ENCODE assay signal across 12 cellular contexts in the genomic region with DNA sequence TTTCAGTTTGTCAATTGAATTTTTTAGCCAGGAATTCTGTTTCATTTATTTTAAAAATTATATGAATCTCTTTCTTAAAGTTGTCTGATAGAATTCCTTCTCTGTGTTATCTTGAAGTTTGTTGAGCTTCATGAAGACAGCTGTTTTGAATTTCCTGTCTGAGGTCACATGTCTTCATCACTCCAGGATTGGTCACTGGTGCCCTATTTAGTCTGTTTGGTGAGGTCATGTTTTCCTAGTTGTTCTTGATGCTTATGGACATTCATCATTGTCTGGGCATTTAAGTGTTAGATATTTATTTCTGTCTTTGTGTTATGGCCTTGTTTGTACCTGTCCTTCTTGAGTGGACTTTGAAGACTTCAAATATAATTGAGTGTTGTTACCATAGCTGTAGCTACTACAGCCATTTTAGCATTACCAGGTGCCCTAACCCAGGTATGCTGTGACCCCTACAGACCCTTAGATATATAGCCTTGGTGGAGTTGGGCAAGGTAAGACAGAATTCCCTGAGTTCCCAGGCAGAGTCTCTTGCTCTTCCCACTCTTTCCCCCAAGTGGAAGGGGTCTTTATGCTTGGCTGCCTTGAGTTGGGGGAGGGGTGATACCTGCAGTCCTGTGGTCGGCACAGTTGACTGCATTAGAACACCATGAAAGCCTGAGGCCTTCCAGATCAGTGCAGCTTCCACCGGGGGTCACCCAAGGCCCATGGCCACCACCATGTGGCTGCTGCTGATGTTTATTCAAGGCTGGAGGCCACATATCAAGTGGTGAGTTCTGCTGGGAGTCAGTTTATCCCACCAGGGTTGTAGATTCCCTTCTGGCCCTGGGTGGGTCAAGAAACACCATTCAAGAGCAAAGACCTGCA.
DNase-seq lines count a peak whose midpoint lies in the region; ATAC-seq and TF ChIP-seq lines count a peak whose summit lies in the region.
"Had no signal": no experiment of that assay in that cellular context is flagged by ENCODE, and none has a peak within 500 bp of the region (broad histone marks: within the 10 kb centered on the region; RNA-seq: fewer than 3 reads in every experiment).

No MANE protein-coding gene starts in this region.

- no peak overlapping the region for H3K4me3 Mint-ChIP-seq in chondrocyte (ENCODE audit: unreplicated experiment)
- no peak overlapping the region for H3K4me3 Mint-ChIP-seq in effector memory CD8-positive, alpha-beta T cell
- H3K4me3 Mint-ChIP-seq: activated CD4-positive, alpha-beta memory T cell treated with anti-CD3 and anti-CD28 coated beads, Interleukin-2, amount 10 ng/mL, durations not matched to agents 7 days and 5 days; stimulated activated naive B cell treated with anti-CD40 and anti-IgM and Interleukin-4, amounts not matched to agents 10 μg/mL and 1 μg/mL and 100 μg/mL, for 72 hours had no signal

- H3K27me3 Mint-ChIP-seq in chondrocyte (ENCODE audit: low read depth): no peaks in the 10 kb centered on the region
- H3K27me3 Mint-ChIP-seq in effector memory CD8-positive, alpha-beta T cell: no peaks in the 10 kb centered on the region
- H3K27me3 Mint-ChIP-seq: activated CD4-positive, alpha-beta memory T cell treated with anti-CD3 and anti-CD28 coated beads, Interleukin-2, amount 10 ng/mL, durations not matched to agents 7 days and 5 days; stimulated activated naive B cell treated with anti-CD40 and anti-IgM and Interleukin-4, amounts not matched to agents 10 μg/mL and 1 μg/mL and 100 μg/mL, for 72 hours had no signal

- DNase-seq in EH (ENCODE audit: low read depth): peak; percentile 70
- peak; percentile 41 for DNase-seq in M059J (ENCODE audit: low read depth)
- DNase-seq in chondrocyte (ENCODE audit: low spot score): no peak
- peak; percentile 26 to 63 for DNase-seq in lung microvascular endothelial cell (ENCODE audit: low read depth in 2 of 2)
- no peak for DNase-seq in effector memory CD8-positive, alpha-beta T cell
- DNase-seq: activated CD4-positive, alpha-beta memory T cell treated with anti-CD3 and anti-CD28 coated beads, Interleukin-2, amount 10 ng/mL, durations not matched to agents 7 days and 5 days; NCI-H187 treated with DMSO at 0.1 percent for 48 hours; stimulated activated CD4-positive, alpha-beta T cell treated with anti-CD3 and anti-CD28 coated beads, Interleukin-15, amount 100 ng/mL, for 24 hours; stimulated activated naive B cell treated with anti-CD40 and anti-IgM and Interleukin-4, amounts not matched to agents 10 μg/mL and 1 μg/mL and 100 μg/mL, for 72 hours had no signal

- H3K27ac Mint-ChIP-seq in chondrocyte (ENCODE audit: unreplicated experiment): no peak overlapping the region
- H3K27ac Mint-ChIP-seq in effector memory CD8-positive, alpha-beta T cell: no peak overlapping the region
- H3K27ac Mint-ChIP-seq: activated CD4-positive, alpha-beta memory T cell treated with anti-CD3 and anti-CD28 coated beads, Interleukin-2, amount 10 ng/mL, durations not matched to agents 7 days and 5 days; stimulated activated naive B cell treated with anti-CD40 and anti-IgM and Interleukin-4, amounts not matched to agents 10 μg/mL and 1 μg/mL and 100 μg/mL, for 72 hours had no signal

- peaks cover 13% of the 10 kb centered on the region for H3K4me1 Mint-ChIP-seq in chondrocyte (ENCODE audit: low read depth)
- H3K4me1 Mint-ChIP-seq in effector memory CD8-positive, alpha-beta T cell (ENCODE audit: low read depth in 2 of 2): no peaks in the 10 kb centered on the region
- H3K4me1 Mint-ChIP-seq: activated CD4-positive, alpha-beta memory T cell treated with anti-CD3 and anti-CD28 coated beads, Interleukin-2, amount 10 ng/mL, durations not matched to agents 7 days and 5 days; stimulated activated naive B cell treated with anti-CD40 and anti-IgM and Interleukin-4, amounts not matched to agents 10 μg/mL and 1 μg/mL and 100 μg/mL, for 72 hours had no signal

- ATAC-seq in GM21529 (IDR thresholded peaks at IDR 0.05; ENCODE audit: unreplicated experiment) (no peak), HG02678 (IDR thresholded peaks at IDR 0.05; ENCODE audit: unreplicated experiment) (no peak), esophagus mucosa (no peak)
- ATAC-seq in effector memory CD8-positive, alpha-beta T cell (replicated peaks): no peak

- no peaks in the 10 kb centered on the region for H3K9me3 Mint-ChIP-seq in chondrocyte (ENCODE audit: low read depth)
- H3K9me3 Mint-ChIP-seq in effector memory CD8-positive, alpha-beta T cell: peaks cover 0 to 1% of the 10 kb centered on the region in 2 donors
- H3K9me3 Mint-ChIP-seq: activated CD4-positive, alpha-beta memory T cell treated with anti-CD3 and anti-CD28 coated beads, Interleukin-2, amount 10 ng/mL, durations not matched to agents 7 days and 5 days had no signal

- peak; percentile 40 for TF ChIP-seq CTCF in chondrocyte (IDR thresholded peaks at IDR 0.05)

- peaks cover 1% of the 10 kb centered on the region for H3K36me3 Mint-ChIP-seq in chondrocyte (ENCODE audit: low read depth)
- H3K36me3 Mint-ChIP-seq in effector memory CD8-positive, alpha-beta T cell (ENCODE audit: insufficient read depth): no peaks in the 10 kb centered on the region

Comparison
In these comparisons a context has a peak if more than half of its experiments do, and no peak if none do; other contexts are left out.
1. DNase-seq: peak in EH (single experiment), M059J (single experiment) and lung microvascular endothelial cell (2 of 2); none in chondrocyte (single experiment) and effector memory CD8-positive, alpha-beta T cell (0 of 3).